15 cellular contexts compared by ENCODE assay signal in genomic region chr14:105219043-105219612, GRCh38. TPM values are rescaled to one million over a fixed set of nuclear protein-coding genes. Genes with fewer than 3 reads are reported as not detected.
A peak's percentile ranks its signal among the peaks of the same experiment; 100 is the strongest.
DNase-seq lines count a peak whose midpoint lies in the region; ATAC-seq and TF ChIP-seq lines count a peak whose summit lies in the region.
"Had no signal": no experiment of that assay in that cellular context is flagged by ENCODE, and none has a peak within 500 bp of the region (broad histone marks: within the 10 kb centered on the region; RNA-seq: fewer than 3 reads in every experiment).

No MANE protein-coding gene starts in this region.

- H3K27me3 ChIP-seq in BLaER1: no peaks in the 10 kb centered on the region
- H3K27me3 ChIP-seq in spleen (replicated peaks in 1 of 7): no peaks in the 10 kb centered on the region
- H3K27me3 ChIP-seq: BE2C had no signal

- H3K4me2 ChIP-seq in BLaER1: no peak overlapping the region

- H3K27ac ChIP-seq in BLaER1: peak overlapping the region; percentile 26; the same call in 1 of the 2 replicates
- peak overlapping the region in 5 of 8 donors; percentile 14 to 53 (median 47) for H3K27ac ChIP-seq in spleen
- H3K27ac ChIP-seq: C4-2B had no signal

- peaks cover 75% of the 10 kb centered on the region for H3K36me3 ChIP-seq in BLaER1
- H3K36me3 ChIP-seq in spleen: peaks cover 4 to 87% (median 59%) of the 10 kb centered on the region in 6 donors

- CTCF ChIA-PET in WTC11 (lab: Charles Lee): no interaction called here

- H3K9ac ChIP-seq in BLaER1: no peak overlapping the region

- no peaks in the 10 kb centered on the region for H3K4me1 Mint-ChIP-seq in WTC11
- peaks cover 10% of the 10 kb centered on the region for H3K4me1 Mint-ChIP-seq in nephron progenitor cell
- H3K4me1 Mint-ChIP-seq: H9 had no signal

- H3K9me3 Mint-ChIP-seq in WTC11 (peaks cover 9% of the 10 kb centered on the region), nephron progenitor cell (no peaks in the 10 kb centered on the region)
- H3K9me3 Mint-ChIP-seq: H9 had no signal

- peaks cover 84% of the 10 kb centered on the region for H3K4me1 ChIP-seq in BLaER1
- peaks cover 0 to 41% (median 12%) of the 10 kb centered on the region in 6 donors for H3K4me1 ChIP-seq in spleen

- intact Hi-C loops in spleen (cut with DNase I; ENCODE audit: low total_unique reads): no loop called here

- peaks cover 100% of the 10 kb centered on the region for H4K20me1 ChIP-seq in BLaER1

- TF ChIP-seq CTCF in WTC11 (IDR thresholded peaks at IDR 0.05) (no peak), nephron progenitor cell (IDR thresholded peaks at IDR 0.05) (no peak), spleen (IDR thresholded peaks at IDR 0.05 in 8 of 11, conservative IDR thresholded peaks at IDR 0.05 in 3 of 11) (no peak)

- DNase-seq in WTC11 (ENCODE audit: low spot score) (no peak), nephron progenitor cell (no peak), spleen (no peak), NCI-H1930 (lab: John Stamatoyannopoulos, UW) (no peak)
- DNase-seq: BE2C, DMS153, DMS79, GDM1, H9 had no signal

- H3K27me3 Mint-ChIP-seq in WTC11 (ENCODE audit: low read depth) (no peaks in the 10 kb centered on the region), nephron progenitor cell (ENCODE audit: low read depth, poor library complexity) (peaks cover 2% of the 10 kb centered on the region)
- H3K27me3 Mint-ChIP-seq: CD4-positive, alpha-beta memory T cell had no signal

- H3K36me3 Mint-ChIP-seq in WTC11 (peaks cover 14% of the 10 kb centered on the region), nephron progenitor cell (ENCODE audit: low read depth) (peaks cover 36% of the 10 kb centered on the region)

- POLR2A ChIA-PET in WTC11 (lab: Charles Lee): no interaction called here

- H3K27ac Mint-ChIP-seq in WTC11 (peak overlapping the region; percentile 41), nephron progenitor cell (peak overlapping the region; percentile 29)
- H3K27ac Mint-ChIP-seq: CD4-positive, alpha-beta memory T cell had no signal

- H3K4me3 ChIP-seq in BLaER1: no peak overlapping the region
- H3K4me3 ChIP-seq in spleen: no peak overlapping the region

- ATAC-seq in WTC11 (no peak), SK-N-SH treated with all-trans-retinoic acid at 6 μM for 48 hours (no peak), GM18505 (IDR thresholded peaks at IDR 0.05; ENCODE audit: unreplicated experiment) (no peak)

- H3K9me3 ChIP-seq in BLaER1: no peaks in the 10 kb centered on the region
- no peaks in the 10 kb centered on the region for H3K9me3 ChIP-seq in spleen
- H3K9me3 ChIP-seq: BE2C had no signal

- no peak overlapping the region for H3K4me3 Mint-ChIP-seq in WTC11
- H3K4me3 Mint-ChIP-seq in nephron progenitor cell: no peak overlapping the region
- H3K4me3 Mint-ChIP-seq: CD4-positive, alpha-beta memory T cell; H9 had no signal

- 73 to 91% (median 85%) methylated on average over 29 of the region's 29 CpGs for WGBS in spleen, 5 donors

- no peak for TF ChIP-seq POLR2A in spleen (IDR thresholded peaks at IDR 0.05)
- no peak for TF ChIP-seq POLR2A in GM18505 (IDR thresholded peaks at IDR 0.05; ENCODE audit: borderline replicate concordance, extremely low read depth, insufficient read depth, insufficient read length)

TF ChIP-seq in WTC11, 78 proteins besides CTCF, POLR2A, EP300 and RAD21 (continues in another document):
- TF ChIP-seq OVOL2 (CRISPR knock-in tag; IDR thresholded peaks at IDR 0.05; ENCODE audit: borderline replicate concordance) (no peak), ZNF219 (CRISPR knock-in tag; IDR thresholded peaks at IDR 0.05; ENCODE audit: borderline replicate concordance) (no peak), JAZF1 (CRISPR knock-in tag; IDR thresholded peaks at IDR 0.05) (no peak)
- TF ChIP-seq, protein P1, sequence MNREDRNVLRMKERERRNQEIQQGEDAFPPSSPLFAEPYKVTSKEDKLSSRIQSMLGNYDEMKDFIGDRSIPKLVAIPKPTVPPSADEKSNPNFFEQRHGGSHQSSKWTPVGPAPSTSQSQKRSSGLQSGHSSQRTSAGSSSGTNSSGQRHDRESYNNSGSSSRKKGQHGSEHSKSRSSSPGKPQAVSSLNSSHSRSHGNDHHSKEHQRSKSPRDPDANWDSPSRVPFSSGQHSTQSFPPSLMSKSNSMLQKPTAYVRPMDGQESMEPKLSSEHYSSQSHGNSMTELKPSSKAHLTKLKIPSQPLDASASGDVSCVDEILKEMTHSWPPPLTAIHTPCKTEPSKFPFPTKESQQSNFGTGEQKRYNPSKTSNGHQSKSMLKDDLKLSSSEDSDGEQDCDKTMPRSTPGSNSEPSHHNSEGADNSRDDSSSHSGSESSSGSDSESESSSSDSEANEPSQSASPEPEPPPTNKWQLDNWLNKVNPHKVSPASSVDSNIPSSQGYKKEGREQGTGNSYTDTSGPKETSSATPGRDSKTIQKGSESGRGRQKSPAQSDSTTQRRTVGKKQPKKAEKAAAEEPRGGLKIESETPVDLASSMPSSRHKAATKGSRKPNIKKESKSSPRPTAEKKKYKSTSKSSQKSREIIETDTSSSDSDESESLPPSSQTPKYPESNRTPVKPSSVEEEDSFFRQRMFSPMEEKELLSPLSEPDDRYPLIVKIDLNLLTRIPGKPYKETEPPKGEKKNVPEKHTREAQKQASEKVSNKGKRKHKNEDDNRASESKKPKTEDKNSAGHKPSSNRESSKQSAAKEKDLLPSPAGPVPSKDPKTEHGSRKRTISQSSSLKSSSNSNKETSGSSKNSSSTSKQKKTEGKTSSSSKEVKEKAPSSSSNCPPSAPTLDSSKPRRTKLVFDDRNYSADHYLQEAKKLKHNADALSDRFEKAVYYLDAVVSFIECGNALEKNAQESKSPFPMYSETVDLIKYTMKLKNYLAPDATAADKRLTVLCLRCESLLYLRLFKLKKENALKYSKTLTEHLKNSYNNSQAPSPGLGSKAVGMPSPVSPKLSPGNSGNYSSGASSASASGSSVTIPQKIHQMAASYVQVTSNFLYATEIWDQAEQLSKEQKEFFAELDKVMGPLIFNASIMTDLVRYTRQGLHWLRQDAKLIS (CRISPR knock-in tag; IDR thresholded peaks at IDR 0.05; ENCODE audit: borderline replicate concordance): no peak

TF ChIP-seq in SK-N-SH treated with all-trans-retinoic acid at 6 μM for 48 hours, 23 proteins besides CTCF, POLR2A, EP300 and RAD21 (continues in another document):
- TF ChIP-seq, protein P2, sequence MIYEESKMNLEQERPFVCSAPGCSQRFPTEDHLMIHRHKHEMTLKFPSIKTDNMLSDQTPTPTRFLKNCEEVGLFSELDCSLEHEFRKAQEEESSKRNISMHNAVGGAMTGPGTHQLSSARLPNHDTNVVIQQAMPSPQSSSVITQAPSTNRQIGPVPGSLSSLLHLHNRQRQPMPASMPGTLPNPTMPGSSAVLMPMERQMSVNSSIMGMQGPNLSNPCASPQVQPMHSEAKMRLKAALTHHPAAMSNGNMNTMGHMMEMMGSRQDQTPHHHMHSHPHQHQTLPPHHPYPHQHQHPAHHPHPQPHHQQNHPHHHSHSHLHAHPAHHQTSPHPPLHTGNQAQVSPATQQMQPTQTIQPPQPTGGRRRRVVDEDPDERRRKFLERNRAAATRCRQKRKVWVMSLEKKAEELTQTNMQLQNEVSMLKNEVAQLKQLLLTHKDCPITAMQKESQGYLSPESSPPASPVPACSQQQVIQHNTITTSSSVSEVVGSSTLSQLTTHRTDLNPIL (CRISPR knock-in tag; IDR thresholded peaks at IDR 0.05; ENCODE audit: low read depth): no peak
- TF ChIP-seq ARNTL (CRISPR knock-in tag; IDR thresholded peaks at IDR 0.05; ENCODE audit: borderline replicate concordance, low read depth) (no peak), OSR1 (CRISPR knock-in tag; IDR thresholded peaks at IDR 0.05) (no peak), ZC3H10 (CRISPR knock-in tag; IDR thresholded peaks at IDR 0.05) (no peak), ZNF8 (CRISPR knock-in tag; IDR thresholded peaks at IDR 0.05) (no peak), ZNF565 (CRISPR knock-in tag; conservative IDR thresholded peaks at IDR 0.05; ENCODE audit: low read depth) (no peak), ESRRG (CRISPR knock-in tag; IDR thresholded peaks at IDR 0.05) (no peak), CSDC2 (CRISPR knock-in tag; IDR thresholded peaks at IDR 0.05) (no peak), SNAI2 (CRISPR knock-in tag; IDR thresholded peaks at IDR 0.05) (no peak), BACH2 (CRISPR knock-in tag; IDR thresholded peaks at IDR 0.05; ENCODE audit: borderline replicate concordance) (no peak), TCF4 (CRISPR knock-in tag; IDR thresholded peaks at IDR 0.05; ENCODE audit: borderline replicate concordance) (no peak), TSHZ2 (CRISPR knock-in tag; IDR thresholded peaks at IDR 0.05) (no peak), ZFP3 (CRISPR knock-in tag; IDR thresholded peaks at IDR 0.05) (no peak), GLIS3 (CRISPR knock-in tag; IDR thresholded peaks at IDR 0.05) (no peak)

RNA-seq across cellular contexts. Expression of gene BTBD6, which starts 29.2 kb away (rescaled TPM):
- total RNA-seq in WTC11 (2021) (7.8 to 10.0 TPM (median 8.3 TPM) in 3 replicates), spleen (10 to 100 TPM; 19.1 to 31.4 (median 23.6) TPM)
- 10 to 100 TPM; 28.2 to 30.2 (median 29.0) TPM for polyA plus RNA-seq in spleen
- total RNA-seq: A172 had no signal

RNA-seq across cellular contexts. Expression of gene NUDT14, which starts 38.0 kb away (rescaled TPM):
- total RNA-seq in WTC11 (2021) (35.4 to 56.2 TPM (median 51.3 TPM) in 3 replicates), spleen (10 to 100 TPM; 10.1 to 31.1 (median 25.3) TPM)
- 10 to 100 TPM; 17.7 to 25.4 (median 17.7) TPM for polyA plus RNA-seq in spleen

RNA-seq across cellular contexts. Expression of gene JAG2, which starts 50.6 kb away (rescaled TPM):
- total RNA-seq in WTC11 (2021) (10.6 to 12.2 TPM (median 11.8 TPM) in 3 replicates), spleen (10 to 100 TPM in 1 of 7 donors, 1 to 10 TPM in 6; 3.0 to 10.8 (median 6.0) TPM)
- polyA plus RNA-seq in spleen: 10 to 100 TPM in 1 of 3 donors, 1 to 10 TPM in 2; 6.1 to 14.3 (median 6.6) TPM
- polyA plus RNA-seq: CD4-positive, alpha-beta memory T cell had no signal
